ENCODE assay signal across 21 cellular contexts in genomic region chr20:24674921-24675605, GRCh38.
"Had no signal": no experiment of that assay in that cellular context is flagged by ENCODE, and none has a peak within 500 bp of the region (broad histone marks: within the 10 kb centered on the region; RNA-seq: fewer than 3 reads in every experiment).

No MANE protein-coding gene starts in this region.

- H3K36me3 Mint-ChIP-seq: naive thymus-derived CD8-positive, alpha-beta T cell; stimulated activated memory B cell treated with anti-CD40 and anti-IgM and Interleukin-4, amounts not matched to agents 10 μg/mL and 1 μg/mL and 100 μg/mL, for 72 hours had no signal

- DNase-seq: central memory CD4-positive, alpha-beta T cell; cortex of kidney; effector CD8-positive, alpha-beta T cell; foreskin melanocyte; hippocampal formation; left ventricle myocardium superior; mucosa of descending colon; naive thymus-derived CD8-positive, alpha-beta T cell; right cardiac atrium; stimulated activated CD4-positive, alpha-beta T cell treated with anti-CD3 and anti-CD28 coated beads, Interleukin-15, amount 100 ng/mL, for 24 hours; stimulated activated CD4-positive, alpha-beta T cell treated with anti-CD3 and anti-CD28 coated beads, Interleukin-1b, Interleukin-23, amount 100 ng/mL, for 48 hours; stimulated activated CD4-positive, alpha-beta T cell treated with anti-CD3 and anti-CD28 coated beads, Interleukin-4, amount 100 ng/mL, for 24 hours; stomach; substantia nigra; trophoblast cell had no signal

- H3K4me1 Mint-ChIP-seq: neural crest cell had no signal

- H3K9me3 Mint-ChIP-seq: naive thymus-derived CD8-positive, alpha-beta T cell; neural crest cell; stimulated activated memory B cell treated with anti-CD40 and anti-IgM and Interleukin-4, amounts not matched to agents 10 μg/mL and 1 μg/mL and 100 μg/mL, for 72 hours had no signal

- H3K4me1 ChIP-seq: heart left ventricle had no signal

- ATAC-seq: heart left ventricle; left ventricle myocardium superior; mucosa of descending colon; naive thymus-derived CD8-positive, alpha-beta T cell; right cardiac atrium had no signal

- H3K4me3 Mint-ChIP-seq: naive thymus-derived CD8-positive, alpha-beta T cell; neural crest cell; stimulated activated memory B cell treated with anti-CD40 and anti-IgM and Interleukin-4, amounts not matched to agents 10 μg/mL and 1 μg/mL and 100 μg/mL, for 72 hours had no signal

- H3K27me3 ChIP-seq: dorsolateral prefrontal cortex, heart left ventricle, ovary, stomach had no signal

- H3K36me3 ChIP-seq: heart left ventricle, ovary, stomach had no signal

- H3K9me3 ChIP-seq: heart left ventricle, mucosa of descending colon, ovary, stomach had no signal

- H3K4me3 ChIP-seq: dorsolateral prefrontal cortex, heart left ventricle, mucosa of descending colon, ovary, stomach had no signal

- H3K27ac Mint-ChIP-seq: progenitor cell of endocrine pancreas; stimulated activated memory B cell treated with anti-CD40 and anti-IgM and Interleukin-4, amounts not matched to agents 10 μg/mL and 1 μg/mL and 100 μg/mL, for 72 hours had no signal

- H3K27ac ChIP-seq: dorsolateral prefrontal cortex, heart left ventricle, ovary, stomach had no signal

- H3K27me3 Mint-ChIP-seq: naive thymus-derived CD8-positive, alpha-beta T cell; stimulated activated memory B cell treated with anti-CD40 and anti-IgM and Interleukin-4, amounts not matched to agents 10 μg/mL and 1 μg/mL and 100 μg/mL, for 72 hours had no signal
